In genomic region chr15:34754674-34755418, GRCh38 we compare ENCODE assay signal across 10 cellular contexts. TPM values are rescaled to one million over a fixed set of nuclear protein-coding genes. Genes with fewer than 3 reads are reported as not detected.
DNase-seq lines count a peak whose midpoint lies in the region; ATAC-seq and TF ChIP-seq lines count a peak whose summit lies in the region.
"Had no signal": no experiment of that assay in that cellular context is flagged by ENCODE, and none has a peak within 500 bp of the region (broad histone marks: within the 10 kb centered on the region; RNA-seq: fewer than 3 reads in every experiment).

Gene GJD2, minus strand, starts transcription at chr15:34754998. Its CDS starts 510 bp downstream, at chr15:34754488.

- DNase-seq in NCI-H524 (lab: John Stamatoyannopoulos, UW): peak; percentile 34 to 69
- DNase-seq in NCI-H524 treated with DMSO at 0.1 percent for 48 hours (lab: John Stamatoyannopoulos, UW): no peak
- no peak for DNase-seq in activated B cell treated with CpG ODN at 0.5 μM for 24 hours
- DNase-seq in NCI-H1694 (lab: John Stamatoyannopoulos, UW): no peak
- DNase-seq in NK-92 (lab: John Stamatoyannopoulos, UW; ENCODE audit: unreplicated experiment): no peak

- POLR2A ChIA-PET in activated B cell treated with CpG ODN at 0.5 μM for 24 hours (lab: Charles Lee): no interaction called here

- ATAC-seq in activated B cell treated with CpG ODN at 0.5 μM for 24 hours (ENCODE audit: low read depth): no peak
- ATAC-seq in stimulated activated memory B cell treated with anti-CD40 and anti-IgM and Interleukin-4, amounts not matched to agents 10 μg/mL and 1 μg/mL and 100 μg/mL, for 72 hours: peak; percentile 31
- no peak for ATAC-seq in HG03342 (IDR thresholded peaks at IDR 0.05; ENCODE audit: unreplicated experiment)

- H3K9me3 Mint-ChIP-seq in activated B cell treated with CpG ODN at 0.5 μM for 24 hours: no peaks in the 10 kb centered on the region
- no peaks in the 10 kb centered on the region for H3K9me3 Mint-ChIP-seq in stimulated activated memory B cell treated with anti-CD40 and anti-IgM and Interleukin-4, amounts not matched to agents 10 μg/mL and 1 μg/mL and 100 μg/mL, for 72 hours
- H3K9me3 Mint-ChIP-seq: CD4-positive, CD25-positive, alpha-beta regulatory T cell had no signal

- no peak for TF ChIP-seq CTCF in activated B cell treated with CpG ODN at 0.5 μM for 24 hours (IDR thresholded peaks at IDR 0.05)

- H3K36me3 Mint-ChIP-seq in activated B cell treated with CpG ODN at 0.5 μM for 24 hours (ENCODE audit: low read depth): no peaks in the 10 kb centered on the region
- H3K36me3 Mint-ChIP-seq in stimulated activated memory B cell treated with anti-CD40 and anti-IgM and Interleukin-4, amounts not matched to agents 10 μg/mL and 1 μg/mL and 100 μg/mL, for 72 hours: no peaks in the 10 kb centered on the region
- H3K36me3 Mint-ChIP-seq: CD4-positive, CD25-positive, alpha-beta regulatory T cell had no signal

- H3K9me3 ChIP-seq in iPS-18c (ENCODE audit: control insufficient read depth, insufficient read depth, low read length): peaks cover 3% of the 10 kb centered on the region

- peaks cover 4% of the 10 kb centered on the region for H3K4me1 Mint-ChIP-seq in activated B cell treated with CpG ODN at 0.5 μM for 24 hours
- peaks cover 12% of the 10 kb centered on the region for H3K4me1 Mint-ChIP-seq in stimulated activated memory B cell treated with anti-CD40 and anti-IgM and Interleukin-4, amounts not matched to agents 10 μg/mL and 1 μg/mL and 100 μg/mL, for 72 hours

- peaks cover 45% of the 10 kb centered on the region for H3K27me3 Mint-ChIP-seq in activated B cell treated with CpG ODN at 0.5 μM for 24 hours
- H3K27me3 Mint-ChIP-seq in stimulated activated memory B cell treated with anti-CD40 and anti-IgM and Interleukin-4, amounts not matched to agents 10 μg/mL and 1 μg/mL and 100 μg/mL, for 72 hours: peaks cover 77% of the 10 kb centered on the region

- peak within 1 kb of the TSS; percentile 64 for H3K4me3 ChIP-seq in iPS-18c (ENCODE audit: insufficient read depth, low read depth, low read length)

- CTCF ChIA-PET in activated B cell treated with CpG ODN at 0.5 μM for 24 hours (lab: Charles Lee): no interaction called here

- intact Hi-C loops in activated B cell treated with CpG ODN at 0.5 μM for 24 hours (cut with micrococcal nuclease): no loop called here

- H3K27ac Mint-ChIP-seq in activated B cell treated with CpG ODN at 0.5 μM for 24 hours: no peak within 1 kb of the TSS
- H3K27ac Mint-ChIP-seq in stimulated activated memory B cell treated with anti-CD40 and anti-IgM and Interleukin-4, amounts not matched to agents 10 μg/mL and 1 μg/mL and 100 μg/mL, for 72 hours: no peak within 1 kb of the TSS
- H3K27ac Mint-ChIP-seq: CD4-positive, CD25-positive, alpha-beta regulatory T cell had no signal

- H3K4me3 Mint-ChIP-seq in activated B cell treated with CpG ODN at 0.5 μM for 24 hours: peak within 1 kb of the TSS; percentile 30
- no peak within 1 kb of the TSS for H3K4me3 Mint-ChIP-seq in stimulated activated memory B cell treated with anti-CD40 and anti-IgM and Interleukin-4, amounts not matched to agents 10 μg/mL and 1 μg/mL and 100 μg/mL, for 72 hours

RNA-seq across cellular contexts. Expression of gene GJD2, which starts in this region (rescaled TPM):
- not detected in 2 replicates for total RNA-seq in activated B cell treated with CpG ODN at 0.5 μM for 24 hours
- total RNA-seq: CD4-positive, CD25-positive, alpha-beta regulatory T cell; OCI-LY7 had no signal

Comparison
In these comparisons a context has a peak if more than half of its experiments do, and no peak if none do; other contexts are left out.
1. DNase-seq: peak in NCI-H524 (2 of 2); none in NCI-H524 treated with DMSO at 0.1 percent for 48 hours (single experiment), activated B cell treated with CpG ODN at 0.5 μM for 24 hours (single experiment), NCI-H1694 (single experiment) and NK-92 (single experiment).